In genomic region chr7:1720325-1720724, GRCh38 we compare ENCODE assay signal across 21 cellular contexts. TPM values are rescaled to one million over a fixed set of nuclear protein-coding genes. Genes with fewer than 3 reads are reported as not detected.
DNase-seq lines count a peak whose midpoint lies in the region; ATAC-seq, FAIRE-seq and TF ChIP-seq lines count a peak whose summit lies in the region.
"Had no signal": no experiment of that assay in that cellular context is flagged by ENCODE, and none has a peak within 500 bp of the region (broad histone marks: within the 10 kb centered on the region; RNA-seq: fewer than 3 reads in every experiment).

No MANE protein-coding gene starts in this region.

- H3K9me3 ChIP-seq in kidney (ENCODE audit: control insufficient read depth in 1 of 2, low read length in 2 of 2) = no peaks in the 10 kb centered on the region
- H3K9me3 ChIP-seq: transverse colon had no signal

- no peaks in the 10 kb centered on the region for H3K36me3 Mint-ChIP-seq in naive thymus-derived CD8-positive, alpha-beta T cell
- H3K36me3 Mint-ChIP-seq: activated naive CD8-positive, alpha-beta T cell; CD4-positive, alpha-beta memory T cell had no signal

- DNase-seq in NCI-H2029 (lab: John Stamatoyannopoulos, UW) = peak; percentile 44
- no peak for DNase-seq in NCI-H2029 treated with DMSO at 0.1 percent for 48 hours (lab: John Stamatoyannopoulos, UW)
- peak; percentile 33 for DNase-seq in M059J (ENCODE audit: low read depth)
- DNase-seq in NCI-H69 (lab: John Stamatoyannopoulos, UW) = peak; percentile 65
- DNase-seq in kidney = peak; percentile 15
- no peak for DNase-seq in mesenteric fat pad (ENCODE audit: low spot score)
- DNase-seq in naive thymus-derived CD8-positive, alpha-beta T cell = no peak
- DNase-seq: activated CD4-positive, alpha-beta T cell treated with anti-CD3 and anti-CD28 coated beads, Interleukin-2, amount 50 U/mL, for 1 hour; activated T-cell treated with anti-CD3 and anti-CD28 coated beads, Interleukin-2, amount 50 U/mL, for 1 hour; CD4-positive, alpha-beta memory T cell; effector memory CD4-positive, alpha-beta T cell; NCI-H1048; nucleus accumbens; stimulated activated CD4-positive, alpha-beta T cell treated with anti-CD3 and anti-CD28 coated beads, Interleukin-4, amount 100 ng/mL, for 24 hours; transverse colon had no signal

- no peak overlapping the region for H3K4me3 ChIP-seq in kidney (ENCODE audit: low read length in 2 of 2)
- H3K4me3 ChIP-seq: hepatocyte, transverse colon had no signal

- H3K4me3 Mint-ChIP-seq in naive thymus-derived CD8-positive, alpha-beta T cell = no peak overlapping the region
- H3K4me3 Mint-ChIP-seq: activated naive CD8-positive, alpha-beta T cell; CD4-positive, alpha-beta memory T cell; IgD-negative memory B cell had no signal

- POLR2A ChIA-PET in naive thymus-derived CD8-positive, alpha-beta T cell (lab: Charles Lee) = no interaction called here

- no peak overlapping the region for H3K27ac Mint-ChIP-seq in naive thymus-derived CD8-positive, alpha-beta T cell
- H3K27ac Mint-ChIP-seq: activated naive CD8-positive, alpha-beta T cell; CD4-positive, alpha-beta memory T cell; IgD-negative memory B cell had no signal

- no peaks in the 10 kb centered on the region for H3K9me3 Mint-ChIP-seq in naive thymus-derived CD8-positive, alpha-beta T cell

- no peak overlapping the region for H3K27ac ChIP-seq in kidney (ENCODE audit: low read depth in 2 of 2, low read length in 2 of 2)
- H3K27ac ChIP-seq: hepatocyte, transverse colon had no signal

- intact Hi-C loops in kidney (cut with DNase I) = no loop called here

- TF ChIP-seq CTCF in kidney (IDR thresholded peaks at IDR 0.05; ENCODE audit: borderline replicate concordance, extremely low read depth, insufficient read depth) = no peak

- no peaks in the 10 kb centered on the region for H3K36me3 ChIP-seq in kidney (ENCODE audit: control insufficient read depth in 1 of 2, insufficient read depth in 2 of 2, low read length in 2 of 2)
- H3K36me3 ChIP-seq: transverse colon had no signal

- H3K27me3 Mint-ChIP-seq in naive thymus-derived CD8-positive, alpha-beta T cell = peaks cover 0 to 20% (median 9%) of the 10 kb centered on the region in 5 donors
- H3K27me3 Mint-ChIP-seq: activated naive CD8-positive, alpha-beta T cell had no signal

- FAIRE-seq in kidney (lab: Jason Lieb, UNC) = no peak
- FAIRE-seq: TTC549 had no signal

- ATAC-seq in GM18502 (IDR thresholded peaks at IDR 0.05; ENCODE audit: poor library complexity, unreplicated experiment) = no peak
- ATAC-seq in naive thymus-derived CD8-positive, alpha-beta T cell = no peak

- peaks cover 0 to 5% (median under 1%) of the 10 kb centered on the region in 4 donors for H3K4me1 Mint-ChIP-seq in naive thymus-derived CD8-positive, alpha-beta T cell
- H3K4me1 Mint-ChIP-seq: IgD-negative memory B cell had no signal

- no peaks in the 10 kb centered on the region for H3K4me1 ChIP-seq in kidney (ENCODE audit: control insufficient read depth in 1 of 2, insufficient read depth in 1 of 2, low read depth in 1 of 2, low read length in 2 of 2)
- H3K4me1 ChIP-seq: transverse colon had no signal

- no peak overlapping the region for H3K9ac ChIP-seq in kidney (ENCODE audit: low read length in 2 of 2)

RNA-seq across cellular contexts. Expression of gene ELFN1, which starts 50.2 kb away (rescaled TPM):
- total RNA-seq in M059J (2014; rRNA removed; shearing (Covaris generic)) = not detected in 2 replicates
- total RNA-seq in kidney (3.8 TPM), mesenteric fat pad (3.7 TPM)
- 3.5 TPM for polyA plus RNA-seq in kidney (ENCODE audit: insufficient read depth, low read depth, low replicate concordance)
- not detected for total RNA-seq in naive thymus-derived CD8-positive, alpha-beta T cell
- not detected for polyA plus RNA-seq in naive thymus-derived CD8-positive, alpha-beta T cell
- total RNA-seq: A673 had no signal
- polyA plus RNA-seq: CD4-positive, alpha-beta memory T cell had no signal

Comparison
In these comparisons a context has a peak if more than half of its experiments do, and no peak if none do; other contexts are left out.
1. DNase-seq: peak in NCI-H2029 (single experiment), M059J (single experiment), NCI-H69 (single experiment) and kidney (single experiment); none in NCI-H2029 treated with DMSO at 0.1 percent for 48 hours (single experiment), mesenteric fat pad (single experiment) and naive thymus-derived CD8-positive, alpha-beta T cell (0 of 10).